In the genomic region with DNA sequence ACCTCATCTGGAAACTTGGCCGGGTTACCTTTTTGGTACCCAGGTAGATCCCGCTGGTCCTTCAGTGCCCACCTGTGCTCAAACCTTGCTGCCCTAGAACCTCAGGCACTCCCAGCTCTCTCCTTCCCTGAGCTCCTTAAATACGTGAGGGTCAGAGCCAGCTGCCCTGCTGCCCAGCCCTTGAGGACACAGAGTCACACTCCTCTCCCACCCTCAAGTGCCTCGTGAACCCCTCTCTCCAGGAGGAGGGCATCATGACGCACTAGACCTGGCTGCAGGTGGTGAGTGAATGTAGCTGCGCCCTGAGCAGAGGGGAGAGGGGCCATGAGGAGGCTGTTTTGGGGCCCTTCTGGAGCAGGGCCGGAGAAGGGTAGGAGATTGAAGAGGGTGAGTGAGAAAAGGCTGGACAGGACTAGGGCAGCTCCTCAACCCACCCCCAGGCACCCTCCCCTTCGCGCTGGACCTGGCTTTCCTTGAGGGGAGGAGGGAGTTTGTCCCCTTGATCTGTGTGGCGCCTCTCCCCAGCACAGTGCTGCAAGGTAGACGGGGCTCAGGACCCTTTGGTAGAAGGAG, we compare ENCODE assay signal across 8 cellular contexts. TPM values are rescaled to one million over a fixed set of nuclear protein-coding genes. Genes with fewer than 3 reads are reported as not detected.
DNase-seq lines count a peak whose midpoint lies in the region; ATAC-seq and TF ChIP-seq lines count a peak whose summit lies in the region.

No MANE protein-coding gene starts in this region.

- WGBS in iPS DF 6.9 (ENCODE audit: insufficient coverage, insufficient read length), result no CpG with 5 or more reads among the region's 11 CpGs
- WGBS in psoas muscle, 3 donors, result 81 to 88% (median 82%) methylated on average over 11 of the region's 11 CpGs

- no peaks in the 10 kb centered on the region for H3K9me3 Mint-ChIP-seq in WTC11

- H3K27ac Mint-ChIP-seq in WTC11, result no peak overlapping the region

- ATAC-seq in HCT116, result peak; percentile 56
- peak; percentile 25 for ATAC-seq in WTC11
- no peak for ATAC-seq in psoas muscle
- no peak for ATAC-seq in GM18909 (IDR thresholded peaks at IDR 0.05; ENCODE audit: poor library complexity, unreplicated experiment)
- no peak for ATAC-seq in GM19397 (IDR thresholded peaks at IDR 0.05; ENCODE audit: unreplicated experiment)

- peak overlapping the region; percentile 54; the same call in 1 of the 2 replicates for H3K27ac ChIP-seq in HCT116 (ENCODE audit: low read depth, low read length)
- H3K27ac ChIP-seq in iPS DF 6.9 (ENCODE audit: low read length), result no peak overlapping the region
- no peak overlapping the region for H3K27ac ChIP-seq in psoas muscle

- H3K9me3 ChIP-seq in HCT116 (ENCODE audit: control insufficient read depth in 1 of 2, insufficient read depth in 1 of 2, low read depth in 1 of 2, low read length in 2 of 2) (no peaks in the 10 kb centered on the region), iPS DF 6.9 (ENCODE audit: control insufficient read depth, insufficient read depth, low read length) (no peaks in the 10 kb centered on the region), psoas muscle (no peaks in the 10 kb centered on the region)

- H3K27me3 ChIP-seq in HCT116 (ENCODE audit: insufficient read depth, low read length) (no peaks in the 10 kb centered on the region), iPS DF 6.9 (ENCODE audit: control insufficient read depth, insufficient read depth, low read length) (no peaks in the 10 kb centered on the region; the same call in 1 of the 2 replicates), psoas muscle (ENCODE audit: insufficient read depth in 3 of 3, low read length in 2 of 3) (peaks cover 0 to 37% (median 13%) of the 10 kb centered on the region in 3 donors)

- peaks cover 15% of the 10 kb centered on the region; the same call in 1 of the 2 replicates for H3K79me2 ChIP-seq in HCT116 (ENCODE audit: insufficient read depth, low read length)

- H3K4me3 Mint-ChIP-seq in WTC11, result peak overlapping the region; percentile 69

- H3K36me3 ChIP-seq in HCT116 (ENCODE audit: control insufficient read depth in 1 of 2, insufficient read depth in 2 of 2, low read length in 2 of 2) (peaks cover 0 to 3% of the 10 kb centered on the region in 2 experiments; a peak in 1 of 4 replicates), iPS DF 6.9 (ENCODE audit: control insufficient read depth, insufficient read depth, low read length) (no peaks in the 10 kb centered on the region), psoas muscle (ENCODE audit: insufficient read depth in 1 of 2, low read depth in 1 of 2) (no peaks in the 10 kb centered on the region)

- H3K9ac ChIP-seq in HCT116 (ENCODE audit: low read length), result peak overlapping the region; percentile 92

- intact Hi-C loops in HCT116 (cut with micrococcal nuclease), result no loop called here
- intact Hi-C loops in psoas muscle (cut with DNase I), result no loop called here

- RAD21 ChIA-PET in HCT116 (lab: Charles Lee; ENCODE audit: low non-redundant PET in 1 of 2, low total read pairs in 2 of 2, uncharacterized antibody in 2 of 2, unreplicated experiment in 2 of 2), result interaction anchor here in 1 of 2 experiments (0.5 to 0.7 kb wide), 2 partner anchors 125 to 222 kb away, joined by 3 read pairs; no protein-coding TSS in a partner anchor

- H3K4me1 ChIP-seq in HCT116 (ENCODE audit: control insufficient read depth in 1 of 2, insufficient read depth in 2 of 2, low read length in 2 of 2), result peaks cover 10 to 47% of the 10 kb centered on the region in 2 experiments
- H3K4me1 ChIP-seq in iPS DF 6.9 (ENCODE audit: control insufficient read depth, insufficient read depth, low read length), result peaks cover 4% of the 10 kb centered on the region
- peaks cover 11% of the 10 kb centered on the region for H3K4me1 ChIP-seq in psoas muscle

- BruUV-seq in HCT116 (replicated peaks; lab: Mats Ljungman, UMichigan), result no TSS peak

- H3K4me1 Mint-ChIP-seq in WTC11, result peaks cover 29% of the 10 kb centered on the region

- H3K27me3 Mint-ChIP-seq in WTC11 (ENCODE audit: low read depth), result peaks cover 13% of the 10 kb centered on the region; the same call in 1 of the 2 replicates

- no peak for TF ChIP-seq CTCF in HCT116 (IDR thresholded peaks at IDR 0.05 in 2 of 3, conservative IDR thresholded peaks at IDR 0.05 in 1 of 3; ENCODE audit: borderline replicate concordance in 1 of 3, insufficient read depth in 1 of 3, low read depth in 2 of 3, low read length in 2 of 3)
- no peak for TF ChIP-seq CTCF in WTC11 (IDR thresholded peaks at IDR 0.05)
- TF ChIP-seq CTCF in psoas muscle (IDR thresholded peaks at IDR 0.05), result no peak

- POLR2A ChIA-PET in HCT116 (lab: Charles Lee) (no interaction called here), WTC11 (lab: Charles Lee) (interaction anchor here (0.9 kb wide), 1 partner anchor 91 kb away, joined by 3 read pairs; no protein-coding TSS in a partner anchor)

- TF ChIP-seq POLR2A in HCT116 (IDR thresholded peaks at IDR 0.05; ENCODE audit: borderline replicate concordance, extremely low read depth, insufficient read depth, insufficient read length), result no peak

- H2AFZ ChIP-seq in HCT116 (ENCODE audit: low read depth, low read length, poor library complexity, severe bottlenecking), result no peak overlapping the region

- TF ChIP-seq RAD21 in HCT116 (IDR thresholded peaks at IDR 0.05; ENCODE audit: low read depth), result no peak

- H4K20me1 ChIP-seq in HCT116 (ENCODE audit: insufficient read depth), result no peaks in the 10 kb centered on the region

- H3K4me3 ChIP-seq in HCT116 (replicated peaks in 1 of 2; ENCODE audit: low read depth in 1 of 2, low read length in 2 of 2) (peak overlapping the region; percentile 68 to 76), iPS DF 6.9 (ENCODE audit: low read length) (peak overlapping the region; percentile 67; the same call in 1 of the 2 replicates), psoas muscle (peak overlapping the region; percentile 62)

- CTCF ChIA-PET in HCT116 (lab: Charles Lee) (no interaction called here), WTC11 (lab: Charles Lee) (interaction anchor here (1.1 to 2.0 kb wide), 4 partner anchors 9 to 450 kb away, joined by 3 to 6 read pairs (median 5); no protein-coding TSS in a partner anchor)

- DNase-seq in HCT116 (ENCODE audit: low read depth, low spot score), result no peak
- no peak for DNase-seq in WTC11 (ENCODE audit: low spot score)
- no peak for DNase-seq in iPS DF 6.9 (ENCODE audit: low read depth, low spot score)
- DNase-seq in psoas muscle, result no peak
- DNase-seq in epidermal melanocyte (ENCODE audit: insufficient read length, low spot score), result no peak
- no peak for DNase-seq in T-helper 9 cell

- peak overlapping the region; percentile 96 for H3K4me2 ChIP-seq in HCT116 (ENCODE audit: low read length)

- no peaks in the 10 kb centered on the region for H3K9me2 ChIP-seq in HCT116 (ENCODE audit: insufficient read depth)

- 0 out of 2 replicates have a peak, but pooled peaks cover 2% of the 10 kb centered on the region for H3K36me3 Mint-ChIP-seq in WTC11

TF ChIP-seq in HCT116, 20 proteins besides CTCF, POLR2A, EP300 and RAD21 (continues in another document):
- no peak for TF ChIP-seq ZFX (IDR thresholded peaks at IDR 0.05)

TF ChIP-seq in WTC11, 78 proteins besides CTCF, POLR2A, EP300 and RAD21:
- TF ChIP-seq TCF7 (CRISPR knock-in tag; IDR thresholded peaks at IDR 0.05; ENCODE audit: low read depth), result no peak
- no peak for TF ChIP-seq TEAD4 (CRISPR knock-in tag; IDR thresholded peaks at IDR 0.05)
- TF ChIP-seq, protein P1, sequence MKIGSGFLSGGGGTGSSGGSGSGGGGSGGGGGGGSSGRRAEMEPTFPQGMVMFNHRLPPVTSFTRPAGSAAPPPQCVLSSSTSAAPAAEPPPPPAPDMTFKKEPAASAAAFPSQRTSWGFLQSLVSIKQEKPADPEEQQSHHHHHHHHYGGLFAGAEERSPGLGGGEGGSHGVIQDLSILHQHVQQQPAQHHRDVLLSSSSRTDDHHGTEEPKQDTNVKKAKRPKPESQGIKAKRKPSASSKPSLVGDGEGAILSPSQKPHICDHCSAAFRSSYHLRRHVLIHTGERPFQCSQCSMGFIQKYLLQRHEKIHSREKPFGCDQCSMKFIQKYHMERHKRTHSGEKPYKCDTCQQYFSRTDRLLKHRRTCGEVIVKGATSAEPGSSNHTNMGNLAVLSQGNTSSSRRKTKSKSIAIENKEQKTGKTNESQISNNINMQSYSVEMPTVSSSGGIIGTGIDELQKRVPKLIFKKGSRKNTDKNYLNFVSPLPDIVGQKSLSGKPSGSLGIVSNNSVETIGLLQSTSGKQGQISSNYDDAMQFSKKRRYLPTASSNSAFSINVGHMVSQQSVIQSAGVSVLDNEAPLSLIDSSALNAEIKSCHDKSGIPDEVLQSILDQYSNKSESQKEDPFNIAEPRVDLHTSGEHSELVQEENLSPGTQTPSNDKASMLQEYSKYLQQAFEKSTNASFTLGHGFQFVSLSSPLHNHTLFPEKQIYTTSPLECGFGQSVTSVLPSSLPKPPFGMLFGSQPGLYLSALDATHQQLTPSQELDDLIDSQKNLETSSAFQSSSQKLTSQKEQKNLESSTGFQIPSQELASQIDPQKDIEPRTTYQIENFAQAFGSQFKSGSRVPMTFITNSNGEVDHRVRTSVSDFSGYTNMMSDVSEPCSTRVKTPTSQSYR (CRISPR knock-in tag; IDR thresholded peaks at IDR 0.05), result 0 out of 2 replicates have a peak, but pooled peaks have one; percentile 46
- no peak for TF ChIP-seq MXD4 (CRISPR knock-in tag; IDR thresholded peaks at IDR 0.05; ENCODE audit: borderline replicate concordance)
- TF ChIP-seq RELA (CRISPR knock-in tag; IDR thresholded peaks at IDR 0.05; ENCODE audit: borderline replicate concordance), result no peak

RNA-seq across cellular contexts. Expression of a gene that starts 0.9 kb away (rescaled TPM):
- total RNA-seq in HCT116 (2021; ENCODE audit: unreplicated experiment) (19.9 TPM), WTC11 (2021) (7.5 to 10.3 TPM (median 9.1 TPM) in 3 replicates), psoas muscle (under 1 TPM in 3 of 4 donors, not detected in 1; 0.55 to 0.93 (median 0.90) TPM)
- polyA plus RNA-seq in HCT116 (2012), result 9.4 and 13.0 TPM in 2 replicates
- polyA plus RNA-seq in psoas muscle, result under 1 TPM; 0.06 to 0.12 (median 0.07) TPM

Comparison
In these comparisons a context has a peak if more than half of its experiments do, and no peak if none do; other contexts are left out.
1. ATAC-seq: peak in HCT116 (single experiment) and WTC11 (single experiment); none in psoas muscle (0 of 4), GM18909 (single experiment) and GM19397 (single experiment).
2. Peak in every context shown above with its lines, with median percentiles within 50 percentile points of each other: H3K4me3 ChIP-seq.